In the genomic region with DNA sequence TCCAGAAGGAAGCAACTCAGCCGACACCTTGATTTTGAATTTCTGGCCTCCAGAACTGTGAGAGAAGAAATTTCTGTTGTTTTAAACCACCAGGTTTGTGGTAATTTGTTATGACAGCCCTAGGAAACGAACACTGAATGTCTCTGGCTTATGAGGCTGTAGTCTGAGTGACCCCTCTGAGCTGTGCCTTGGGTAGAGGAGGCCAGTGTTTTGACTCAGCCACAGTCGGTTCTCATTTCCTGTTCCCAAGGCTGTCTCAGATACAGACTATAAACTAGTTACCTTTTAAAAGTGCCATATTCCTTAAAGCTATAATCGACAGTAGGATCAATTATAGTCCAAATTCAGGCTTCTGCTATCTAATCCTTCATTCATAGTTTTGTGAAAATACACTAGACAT, we compare ENCODE assay signal across 22 cellular contexts.
DNase-seq lines count a peak whose midpoint lies in the region; ATAC-seq and TF ChIP-seq lines count a peak whose summit lies in the region.
"Had no signal": no experiment of that assay in that cellular context is flagged by ENCODE, and none has a peak within 500 bp of the region (broad histone marks: within the 10 kb centered on the region; RNA-seq: fewer than 3 reads in every experiment).

No MANE protein-coding gene starts in this region.

- H3K9me3 ChIP-seq in HAP-1 (no peaks in the 10 kb centered on the region), MG63 (no peaks in the 10 kb centered on the region)
- H3K9me3 ChIP-seq: ascending aorta, Caco-2, left lung, pancreas, SJSA1, tibial nerve had no signal

- H3K36me3 ChIP-seq in HAP-1 (replicated peaks) (no peaks in the 10 kb centered on the region), MG63 (no peaks in the 10 kb centered on the region)
- H3K36me3 ChIP-seq: ascending aorta, left lung, pancreas, SJSA1, tibial nerve had no signal

- H3K27me3 ChIP-seq in HAP-1 (ENCODE audit: low read depth) (no peaks in the 10 kb centered on the region), MG63 (no peaks in the 10 kb centered on the region)
- H3K27me3 ChIP-seq: ascending aorta, left lung, pancreas, SJSA1, tibial nerve had no signal

- peak; percentile 14 for DNase-seq in non-pigmented ciliary epithelial cell (ENCODE audit: low read depth)
- DNase-seq in HAP-1 (ENCODE audit: low spot score in 2 of 2), result no peak
- no peak for DNase-seq in MG63
- DNase-seq: activated CD4-positive, alpha-beta T cell treated with anti-CD3 and anti-CD28 coated beads for 36 hours; activated CD8-positive, alpha-beta memory T cell treated with anti-CD3 and anti-CD28 coated beads, Interleukin-2, amount 50 U/mL, for 4 hours; Caco-2; left lung; NCI-H187 treated with DMSO at 0.1 percent for 48 hours; NCI-H510A; OCI-M1; pancreas; T1000 had no signal

- in situ Hi-C loops in HAP-1 (cut with MboI; ENCODE audit: low sequenced_read_pairs), result no loop called here

- ATAC-seq in GM18870 (IDR thresholded peaks at IDR 0.05; ENCODE audit: unreplicated experiment) (peak; percentile 65), HG02610 (IDR thresholded peaks at IDR 0.05; ENCODE audit: unreplicated experiment) (peak; percentile 60), HG03520 (IDR thresholded peaks at IDR 0.05; ENCODE audit: unreplicated experiment) (peak; percentile 74), GM21526 (IDR thresholded peaks at IDR 0.05; ENCODE audit: low FRiP score, unreplicated experiment) (no peak), SK-N-SH treated with all-trans-retinoic acid at 6 μM for 48 hours (no peak)
- ATAC-seq: activated CD4-positive, alpha-beta T cell treated with anti-CD3 and anti-CD28 coated beads for 36 hours; left lung; pancreas; stimulated activated effector memory CD8-positive, alpha-beta T cell treated with anti-CD3 and anti-CD28 coated beads, Interleukin-12 subunit alpha, Interleukin-12 subunit beta, amount 100 ng/mL, for 72 hours had no signal

- no peak overlapping the region for H3K4me3 ChIP-seq in HAP-1
- H3K4me3 ChIP-seq in MG63, result no peak overlapping the region
- H3K4me3 ChIP-seq: ascending aorta, left lung, pancreas, SJSA1, skin epidermis, tibial nerve had no signal

- H3K4me1 ChIP-seq in HAP-1, result no peaks in the 10 kb centered on the region
- H3K4me1 ChIP-seq: ascending aorta, Caco-2, left lung, pancreas, SJSA1, tibial nerve had no signal

TF ChIP-seq in SK-N-SH treated with all-trans-retinoic acid at 6 μM for 48 hours, 23 proteins besides CTCF, POLR2A, EP300 and RAD21:
- no peak for TF ChIP-seq OSR1 (CRISPR knock-in tag; IDR thresholded peaks at IDR 0.05)
- TF ChIP-seq SNAI2 (CRISPR knock-in tag; IDR thresholded peaks at IDR 0.05), result no peak
- TF ChIP-seq TOX (CRISPR knock-in tag; IDR thresholded peaks at IDR 0.05; ENCODE audit: borderline replicate concordance), result no peak
- TF ChIP-seq BACH2 (CRISPR knock-in tag; IDR thresholded peaks at IDR 0.05; ENCODE audit: borderline replicate concordance), result no peak
- TF ChIP-seq ZNF70 (CRISPR knock-in tag; IDR thresholded peaks at IDR 0.05), result no peak
- no peak for TF ChIP-seq RARB (CRISPR knock-in tag; IDR thresholded peaks at IDR 0.05)
- no peak for TF ChIP-seq CSDC2 (CRISPR knock-in tag; IDR thresholded peaks at IDR 0.05)
- TF ChIP-seq, protein P1, sequence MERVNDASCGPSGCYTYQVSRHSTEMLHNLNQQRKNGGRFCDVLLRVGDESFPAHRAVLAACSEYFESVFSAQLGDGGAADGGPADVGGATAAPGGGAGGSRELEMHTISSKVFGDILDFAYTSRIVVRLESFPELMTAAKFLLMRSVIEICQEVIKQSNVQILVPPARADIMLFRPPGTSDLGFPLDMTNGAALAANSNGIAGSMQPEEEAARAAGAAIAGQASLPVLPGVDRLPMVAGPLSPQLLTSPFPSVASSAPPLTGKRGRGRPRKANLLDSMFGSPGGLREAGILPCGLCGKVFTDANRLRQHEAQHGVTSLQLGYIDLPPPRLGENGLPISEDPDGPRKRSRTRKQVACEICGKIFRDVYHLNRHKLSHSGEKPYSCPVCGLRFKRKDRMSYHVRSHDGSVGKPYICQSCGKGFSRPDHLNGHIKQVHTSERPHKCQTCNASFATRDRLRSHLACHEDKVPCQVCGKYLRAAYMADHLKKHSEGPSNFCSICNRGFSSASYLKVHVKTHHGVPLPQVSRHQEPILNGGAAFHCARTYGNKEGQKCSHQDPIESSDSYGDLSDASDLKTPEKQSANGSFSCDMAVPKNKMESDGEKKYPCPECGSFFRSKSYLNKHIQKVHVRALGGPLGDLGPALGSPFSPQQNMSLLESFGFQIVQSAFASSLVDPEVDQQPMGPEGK (CRISPR knock-in tag; IDR thresholded peaks at IDR 0.05; ENCODE audit: borderline replicate concordance), result no peak
- no peak for TF ChIP-seq ZNF8 (CRISPR knock-in tag; IDR thresholded peaks at IDR 0.05)

Comparison
In these comparisons a context has a peak if more than half of its experiments do, and no peak if none do; other contexts are left out.
1. ATAC-seq: peak in GM18870 (single experiment), HG02610 (single experiment) and HG03520 (single experiment); none in GM21526 (single experiment) and SK-N-SH treated with all-trans-retinoic acid at 6 μM for 48 hours (single experiment).